Comparison of ENCODE assay signal across 17 cellular contexts in genomic region chr1:99133759-99134158, GRCh38.
DNase-seq lines count a peak whose midpoint lies in the region; ATAC-seq and TF ChIP-seq lines count a peak whose summit lies in the region.
"Had no signal": no experiment of that assay in that cellular context is flagged by ENCODE, and none has a peak within 500 bp of the region (broad histone marks: within the 10 kb centered on the region; RNA-seq: fewer than 3 reads in every experiment).

No MANE protein-coding gene starts in this region.

- H3K27ac Mint-ChIP-seq in nephron: peak overlapping the region; percentile 13 to 39 (median 21)
- no peak overlapping the region for H3K27ac Mint-ChIP-seq in activated naive CD4-positive, alpha-beta T cell treated with anti-CD3 and anti-CD28 coated beads for 36 hours
- no peak overlapping the region for H3K27ac Mint-ChIP-seq in activated naive CD8-positive, alpha-beta T cell treated with anti-CD3 and anti-CD28 coated beads, Interleukin-2, amount 50 U/mL, for 24 hours
- H3K27ac Mint-ChIP-seq: B cell, CD14-positive monocyte had no signal

- CTCF ChIA-PET in activated naive CD4-positive, alpha-beta T cell treated with anti-CD3 and anti-CD28 coated beads for 36 hours (lab: Charles Lee): no interaction called here

- H3K4me3 Mint-ChIP-seq in nephron: no peak overlapping the region
- no peak overlapping the region for H3K4me3 Mint-ChIP-seq in activated naive CD4-positive, alpha-beta T cell treated with anti-CD3 and anti-CD28 coated beads for 36 hours
- no peak overlapping the region for H3K4me3 Mint-ChIP-seq in activated naive CD8-positive, alpha-beta T cell treated with anti-CD3 and anti-CD28 coated beads, Interleukin-2, amount 50 U/mL, for 24 hours
- H3K4me3 Mint-ChIP-seq: B cell, CD14-positive monocyte had no signal

- peaks cover 16% of the 10 kb centered on the region for H3K4me1 Mint-ChIP-seq in nephron
- H3K4me1 Mint-ChIP-seq in activated naive CD4-positive, alpha-beta T cell treated with anti-CD3 and anti-CD28 coated beads for 36 hours (ENCODE audit: low read depth): no peaks in the 10 kb centered on the region
- H3K4me1 Mint-ChIP-seq in activated naive CD8-positive, alpha-beta T cell treated with anti-CD3 and anti-CD28 coated beads, Interleukin-2, amount 50 U/mL, for 24 hours: no peaks in the 10 kb centered on the region
- H3K4me1 Mint-ChIP-seq: B cell, CD14-positive monocyte had no signal

- intact Hi-C loops in activated naive CD4-positive, alpha-beta T cell treated with anti-CD3 and anti-CD28 coated beads for 36 hours (cut with micrococcal nuclease): no loop called here

- no peak for TF ChIP-seq CTCF in nephron (IDR thresholded peaks at IDR 0.05; ENCODE audit: unreplicated experiment in 3 of 3)

- H3K27me3 Mint-ChIP-seq in nephron (ENCODE audit: low read depth): no peaks in the 10 kb centered on the region
- peaks cover 4% of the 10 kb centered on the region for H3K27me3 Mint-ChIP-seq in activated naive CD4-positive, alpha-beta T cell treated with anti-CD3 and anti-CD28 coated beads for 36 hours (ENCODE audit: low read depth)
- peaks cover 10% of the 10 kb centered on the region for H3K27me3 Mint-ChIP-seq in activated naive CD8-positive, alpha-beta T cell treated with anti-CD3 and anti-CD28 coated beads, Interleukin-2, amount 50 U/mL, for 24 hours
- H3K27me3 Mint-ChIP-seq: B cell had no signal

- no peak for ATAC-seq in HG03432 (IDR thresholded peaks at IDR 0.05; ENCODE audit: unreplicated experiment)
- ATAC-seq in activated naive CD8-positive, alpha-beta T cell treated with anti-CD3 and anti-CD28 coated beads, Interleukin-2, amount 50 U/mL, for 24 hours: no peak

- peaks cover 9% of the 10 kb centered on the region for H3K9me3 Mint-ChIP-seq in nephron
- no peaks in the 10 kb centered on the region for H3K9me3 Mint-ChIP-seq in activated naive CD4-positive, alpha-beta T cell treated with anti-CD3 and anti-CD28 coated beads for 36 hours
- no peaks in the 10 kb centered on the region for H3K9me3 Mint-ChIP-seq in activated naive CD8-positive, alpha-beta T cell treated with anti-CD3 and anti-CD28 coated beads, Interleukin-2, amount 50 U/mL, for 24 hours

- no peaks in the 10 kb centered on the region for H3K36me3 Mint-ChIP-seq in nephron (ENCODE audit: low read depth)
- no peaks in the 10 kb centered on the region for H3K36me3 Mint-ChIP-seq in activated naive CD4-positive, alpha-beta T cell treated with anti-CD3 and anti-CD28 coated beads for 36 hours (ENCODE audit: low read depth)
- H3K36me3 Mint-ChIP-seq in activated naive CD8-positive, alpha-beta T cell treated with anti-CD3 and anti-CD28 coated beads, Interleukin-2, amount 50 U/mL, for 24 hours (ENCODE audit: low read depth): no peaks in the 10 kb centered on the region
- H3K36me3 Mint-ChIP-seq: CD14-positive monocyte had no signal

- DNase-seq in NCI-H82 (lab: John Stamatoyannopoulos, UW) (peak; percentile 23), NCI-H82 treated with DMSO at 0.1 percent for 48 hours (lab: John Stamatoyannopoulos, UW; ENCODE audit: unreplicated experiment) (no peak), RPMI7951 (ENCODE audit: low read depth) (peak; percentile 1)
- no peak for DNase-seq in activated naive CD4-positive, alpha-beta T cell treated with anti-CD3 and anti-CD28 coated beads for 36 hours
- no peak for DNase-seq in activated naive CD8-positive, alpha-beta T cell treated with anti-CD3 and anti-CD28 coated beads, Interleukin-2, amount 50 U/mL, for 24 hours
- DNase-seq: H7, Kasumi-1, MG63, NCI-H1417, NCI-H1694 treated with DMSO at 0.1 percent for 48 hours, NCI-H226, NCI-H524 treated with DMSO at 0.1 percent for 48 hours, T-helper 1 cell had no signal

Comparison
In these comparisons a context has a peak if more than half of its experiments do, and no peak if none do; other contexts are left out.
1. DNase-seq: peak in NCI-H82 (single experiment) and RPMI7951 (single experiment); none in NCI-H82 treated with DMSO at 0.1 percent for 48 hours (single experiment), activated naive CD4-positive, alpha-beta T cell treated with anti-CD3 and anti-CD28 coated beads for 36 hours (single experiment) and activated naive CD8-positive, alpha-beta T cell treated with anti-CD3 and anti-CD28 coated beads, Interleukin-2, amount 50 U/mL, for 24 hours (single experiment).
2. H3K27ac Mint-ChIP-seq: peak in nephron (3 of 3); none in activated naive CD4-positive, alpha-beta T cell treated with anti-CD3 and anti-CD28 coated beads for 36 hours (single experiment) and activated naive CD8-positive, alpha-beta T cell treated with anti-CD3 and anti-CD28 coated beads, Interleukin-2, amount 50 U/mL, for 24 hours (single experiment).